9 cellular contexts compared by ENCODE assay signal in genomic region chr4:41881931-41882621, GRCh38. TPM values are rescaled to one million over a fixed set of nuclear protein-coding genes. Genes with fewer than 3 reads are reported as not detected.
A peak's percentile ranks its signal among the peaks of the same experiment; 100 is the strongest.
DNase-seq lines count a peak whose midpoint lies in the region; ATAC-seq, FAIRE-seq and TF ChIP-seq lines count a peak whose summit lies in the region.
"Had no signal": no experiment of that assay in that cellular context is flagged by ENCODE, and none has a peak within 500 bp of the region (broad histone marks: within the 10 kb centered on the region; RNA-seq: fewer than 3 reads in every experiment).

No MANE protein-coding gene starts in this region.

- H3K36me3 ChIP-seq in WERI-Rb-1: no peaks in the 10 kb centered on the region
- no peaks in the 10 kb centered on the region for H3K36me3 ChIP-seq in iPS-15b (ENCODE audit: control insufficient read depth, insufficient read depth, low read length)
- H3K36me3 ChIP-seq in spleen: no peaks in the 10 kb centered on the region

- ATAC-seq in HG02623 (IDR thresholded peaks at IDR 0.05; ENCODE audit: unreplicated experiment) (no peak), GM21515 (IDR thresholded peaks at IDR 0.05; ENCODE audit: unreplicated experiment) (no peak)

- 3 to 8% (median 5%) methylated on average over 26 to 53 of the region's 53 CpGs for WGBS in spleen, 5 donors

- intact Hi-C loops in spleen (cut with DNase I; ENCODE audit: low total_unique reads): loop anchor here (5.0 kb wide), 1 partner anchor 190 kb away; no protein-coding TSS in a partner anchor

- no peaks in the 10 kb centered on the region for H3K27me3 ChIP-seq in WERI-Rb-1 (ENCODE audit: insufficient read depth, low read depth, severe bottlenecking)
- H3K27me3 ChIP-seq in iPS-15b (ENCODE audit: control insufficient read depth, insufficient read depth, low read length): peaks cover 97% of the 10 kb centered on the region
- peaks cover 3 to 94% (median 55%) of the 10 kb centered on the region in 7 donors for H3K27me3 ChIP-seq in spleen (replicated peaks in 1 of 7)

- H3K4me1 ChIP-seq in iPS-15b (ENCODE audit: control insufficient read depth, insufficient read depth, low read length): no peaks in the 10 kb centered on the region
- peaks cover 14 to 55% (median 30%) of the 10 kb centered on the region in 6 donors for H3K4me1 ChIP-seq in spleen

- H3K27ac ChIP-seq in WERI-Rb-1 (no peak overlapping the region), spleen (no peak overlapping the region)

- no peak for TF ChIP-seq POLR2A in spleen (IDR thresholded peaks at IDR 0.05)

- H3K4me3 ChIP-seq in WERI-Rb-1 (ENCODE audit: low read depth, low read length) (peak overlapping the region; percentile 50), iPS-15b (ENCODE audit: low read depth, low read length) (peak overlapping the region; percentile 37), spleen (peak overlapping the region; percentile 17 to 64 (median 40))

- DNase-seq in NCI-H345 (lab: John Stamatoyannopoulos, UW) (peak; percentile 16), NCI-H345 treated with DMSO at 0.1 percent for 48 hours (lab: John Stamatoyannopoulos, UW; ENCODE audit: unreplicated experiment) (no peak), WERI-Rb-1 (no peak), spleen (peak; percentile 76), D721Med (ENCODE audit: insufficient read length, low spot score) (no peak)
- DNase-seq: NCI-H1436 treated with DMSO at 0.1 percent for 48 hours had no signal

- FAIRE-seq in D721Med (lab: Jason Lieb, UNC): no peak

- H3K9me3 ChIP-seq in WERI-Rb-1 (ENCODE audit: severe bottlenecking) (peaks cover 6% of the 10 kb centered on the region), iPS-15b (ENCODE audit: control insufficient read depth, insufficient read depth, low read length) (no peaks in the 10 kb centered on the region), spleen (no peaks in the 10 kb centered on the region)

- TF ChIP-seq CTCF in WERI-Rb-1 (IDR thresholded peaks at IDR 0.05; ENCODE audit: low read depth, low read length) (no peak), spleen (IDR thresholded peaks at IDR 0.05 in 8 of 11, conservative IDR thresholded peaks at IDR 0.05 in 3 of 11) (no peak), D721Med (IDR thresholded peaks at IDR 0.05; ENCODE audit: insufficient read depth, missing control alignments) (no peak)

- H3K9ac ChIP-seq in iPS-15b (ENCODE audit: low read depth, low read length): no peak overlapping the region

RNA-seq across cellular contexts. Expression of gene TMEM33, which starts 53.2 kb away (rescaled TPM):
- total RNA-seq in spleen: 10 to 100 TPM; 51.4 to 69.2 (median 55.7) TPM
- polyA plus RNA-seq in spleen: 1 to 10 TPM; 4.3 to 8.8 (median 5.8) TPM

Comparison
In these comparisons a context has a peak if more than half of its experiments do, and no peak if none do; other contexts are left out.
1. DNase-seq: peak in NCI-H345 (single experiment) and spleen (single experiment); none in NCI-H345 treated with DMSO at 0.1 percent for 48 hours (single experiment), WERI-Rb-1 (single experiment) and D721Med (single experiment).
2. Peak in every context shown above with its lines, with median percentiles within 50 percentile points of each other: H3K4me3 ChIP-seq.